13 cellular contexts compared by ENCODE assay signal in genomic region chr20:51221791-51222408, GRCh38.
DNase-seq lines count a peak whose midpoint lies in the region; ATAC-seq and TF ChIP-seq lines count a peak whose summit lies in the region.
"Had no signal": no experiment of that assay in that cellular context is flagged by ENCODE, and none has a peak within 500 bp of the region (broad histone marks: within the 10 kb centered on the region; RNA-seq: fewer than 3 reads in every experiment).

No MANE protein-coding gene starts in this region.

- H3K4me3 ChIP-seq in foreskin fibroblast (ENCODE audit: low read depth in 1 of 2, low read length in 2 of 2) (peak overlapping the region; percentile 12 to 16), transverse colon (no peak overlapping the region)
- H3K4me3 ChIP-seq: heart right ventricle, uterus had no signal

- POLR2A ChIA-PET in activated CD4-positive, alpha-beta T cell treated with anti-CD3 and anti-CD28 coated beads for 36 hours (lab: Charles Lee), result no interaction called here

- no peak for TF ChIP-seq CTCF in foreskin fibroblast (IDR thresholded peaks at IDR 0.05; ENCODE audit: low read depth, low read length)
- TF ChIP-seq CTCF in transverse colon (IDR thresholded peaks at IDR 0.05), result no peak

- peaks cover 39% of the 10 kb centered on the region for H3K27me3 ChIP-seq in transverse colon
- H3K27me3 ChIP-seq: uterus had no signal

- peaks cover 6% of the 10 kb centered on the region for H3K9me3 Mint-ChIP-seq in activated CD4-positive, alpha-beta T cell treated with anti-CD3 and anti-CD28 coated beads for 36 hours (ENCODE audit: low read depth)
- H3K9me3 Mint-ChIP-seq in activated CD4-positive, alpha-beta T cell treated with anti-CD3 and anti-CD28 coated beads, Interleukin-2, amount 10 ng/mL, durations not matched to agents 24 days and 14 days, result peaks cover 4% of the 10 kb centered on the region

- H3K27me3 Mint-ChIP-seq in activated CD4-positive, alpha-beta T cell treated with anti-CD3 and anti-CD28 coated beads for 36 hours, result peaks cover 46% of the 10 kb centered on the region
- H3K27me3 Mint-ChIP-seq in activated CD4-positive, alpha-beta T cell treated with anti-CD3 and anti-CD28 coated beads, Interleukin-2, amount 10 ng/mL, durations not matched to agents 24 days and 14 days, result peaks cover 27% of the 10 kb centered on the region

- peaks cover 0 to 8% of the 10 kb centered on the region in 2 donors for H3K9me3 ChIP-seq in transverse colon
- H3K9me3 ChIP-seq: uterus had no signal

- no peaks in the 10 kb centered on the region for H3K36me3 ChIP-seq in transverse colon
- H3K36me3 ChIP-seq: heart right ventricle, uterus had no signal

- H3K27ac ChIP-seq in transverse colon, result no peak overlapping the region
- H3K27ac ChIP-seq: heart right ventricle, uterus had no signal

- peak overlapping the region; percentile 63 for H3K27ac Mint-ChIP-seq in activated CD4-positive, alpha-beta T cell treated with anti-CD3 and anti-CD28 coated beads for 36 hours
- H3K27ac Mint-ChIP-seq in activated CD4-positive, alpha-beta T cell treated with anti-CD3 and anti-CD28 coated beads, Interleukin-2, amount 10 ng/mL, durations not matched to agents 24 days and 14 days, result no peak overlapping the region
- H3K27ac Mint-ChIP-seq: activated T-helper 1 cell treated with anti-CD3 and anti-CD28 coated beads, Interleukin-12 subunit alpha, Interleukin-12 subunit beta, Interleukin-2, Interleukin-4 antibody, amounts not matched to agents 30 ng/mL and 10 ng/mL and 1 ng/mL, durations not matched to agents 14 hours and 24 hours and 36 hours; CD4-positive, CD25-positive, alpha-beta regulatory T cell had no signal

- intact Hi-C loops in activated CD4-positive, alpha-beta T cell treated with anti-CD3 and anti-CD28 coated beads for 36 hours (cut with DNase I, micrococcal nuclease), result loop anchor here in 1 of 2 experiments (5.0 to 10.0 kb wide), 2 partner anchors 230 to 373 kb away; no protein-coding TSS in a partner anchor
- intact Hi-C loops in activated CD4-positive, alpha-beta T cell treated with anti-CD3 and anti-CD28 coated beads, Interleukin-2, amount 10 ng/mL, durations not matched to agents 24 days and 14 days (cut with micrococcal nuclease), result loop anchor here (2.0 to 10.0 kb wide), 2 partner anchors 85 to 403 kb away; no protein-coding TSS in a partner anchor
- intact Hi-C loops in transverse colon (cut with DNase I; ENCODE audit: low total_unique reads), result no loop called here

- CTCF ChIA-PET in activated CD4-positive, alpha-beta T cell treated with anti-CD3 and anti-CD28 coated beads for 36 hours (lab: Charles Lee), result interaction anchor here (0.5 to 1.7 kb wide), 7 partner anchors 8 to 234 kb away, joined by 3 to 6 read pairs (median 4); no protein-coding TSS in a partner anchor

- no peak for TF ChIP-seq EP300 in transverse colon (IDR thresholded peaks at IDR 0.05; ENCODE audit: low read depth)

- DNase-seq in activated CD4-positive, alpha-beta T cell treated with anti-CD3 and anti-CD28 coated beads for 36 hours, result peak; percentile 38
- DNase-seq in activated CD4-positive, alpha-beta T cell treated with anti-CD3 and anti-CD28 coated beads, Interleukin-2, amount 10 ng/mL, durations not matched to agents 24 days and 14 days, result no peak
- peak; percentile 21 for DNase-seq in SKM-1 (lab: John Stamatoyannopoulos, UW; ENCODE audit: unreplicated experiment)
- peak; percentile 38 to 82 for DNase-seq in foreskin fibroblast
- peak; percentile 39 for DNase-seq in transverse colon
- DNase-seq in stimulated activated naive CD4-positive, alpha-beta T cell treated with Interleukin-2 at 50 U/mL for 16 hours (lab: John Stamatoyannopoulos, UW), result no peak
- no peak for DNase-seq in NCI-H2227 (lab: John Stamatoyannopoulos, UW; ENCODE audit: unreplicated experiment)
- no peak for DNase-seq in NCI-H774 (lab: John Stamatoyannopoulos, UW)
- DNase-seq: CD4-positive, CD25-positive, alpha-beta regulatory T cell; heart right ventricle; Right ventricle myocardium superior; uterus had no signal

- peaks cover 10% of the 10 kb centered on the region for H3K4me1 Mint-ChIP-seq in activated CD4-positive, alpha-beta T cell treated with anti-CD3 and anti-CD28 coated beads for 36 hours
- H3K4me1 Mint-ChIP-seq in activated CD4-positive, alpha-beta T cell treated with anti-CD3 and anti-CD28 coated beads, Interleukin-2, amount 10 ng/mL, durations not matched to agents 24 days and 14 days, result peaks cover 5% of the 10 kb centered on the region

- no peak for TF ChIP-seq POLR2A in transverse colon (IDR thresholded peaks at IDR 0.05)

- no peaks in the 10 kb centered on the region for H3K36me3 Mint-ChIP-seq in activated CD4-positive, alpha-beta T cell treated with anti-CD3 and anti-CD28 coated beads for 36 hours (ENCODE audit: low read depth)
- H3K36me3 Mint-ChIP-seq in activated CD4-positive, alpha-beta T cell treated with anti-CD3 and anti-CD28 coated beads, Interleukin-2, amount 10 ng/mL, durations not matched to agents 24 days and 14 days (ENCODE audit: low read depth), result no peaks in the 10 kb centered on the region
- H3K36me3 Mint-ChIP-seq: CD4-positive, CD25-positive, alpha-beta regulatory T cell had no signal

- WGBS in transverse colon (ENCODE audit: low coverage in 1 of 2), 2 donors, result 28 to 40% methylated on average over 12 to 15 of the region's 15 CpGs

- in situ Hi-C loops in transverse colon (cut with MboI; ENCODE audit: low pct_ligation_motif_present in 1 of 4, low pct_unique_long_range_greater_than_20kb in 1 of 4, low sequenced_read_pairs in 3 of 4), result no loop called here

- ATAC-seq in activated CD4-positive, alpha-beta T cell treated with anti-CD3 and anti-CD28 coated beads for 36 hours, result peak; percentile 33

- H3K4me1 ChIP-seq in transverse colon, result peaks cover 0 to 4% (median 0%) of the 10 kb centered on the region in 4 donors
- H3K4me1 ChIP-seq: uterus had no signal

- peak overlapping the region; percentile 29 for H3K4me3 Mint-ChIP-seq in activated CD4-positive, alpha-beta T cell treated with anti-CD3 and anti-CD28 coated beads for 36 hours
- no peak overlapping the region for H3K4me3 Mint-ChIP-seq in activated CD4-positive, alpha-beta T cell treated with anti-CD3 and anti-CD28 coated beads, Interleukin-2, amount 10 ng/mL, durations not matched to agents 24 days and 14 days
- H3K4me3 Mint-ChIP-seq: activated T-helper 1 cell treated with anti-CD3 and anti-CD28 coated beads, Interleukin-12 subunit alpha, Interleukin-12 subunit beta, Interleukin-2, Interleukin-4 antibody, amounts not matched to agents 30 ng/mL and 10 ng/mL and 1 ng/mL, durations not matched to agents 14 hours and 24 hours and 36 hours; CD4-positive, CD25-positive, alpha-beta regulatory T cell had no signal

Comparison
In these comparisons a context has a peak if more than half of its experiments do, and no peak if none do; other contexts are left out.
1. DNase-seq: peak in activated CD4-positive, alpha-beta T cell treated with anti-CD3 and anti-CD28 coated beads for 36 hours (single experiment), SKM-1 (single experiment), foreskin fibroblast (2 of 2) and transverse colon (single experiment); none in activated CD4-positive, alpha-beta T cell treated with anti-CD3 and anti-CD28 coated beads, Interleukin-2, amount 10 ng/mL, durations not matched to agents 24 days and 14 days (single experiment), stimulated activated naive CD4-positive, alpha-beta T cell treated with Interleukin-2 at 50 U/mL for 16 hours (single experiment), NCI-H2227 (single experiment) and NCI-H774 (single experiment).
2. H3K4me3 ChIP-seq: peak in foreskin fibroblast (2 of 2); none in transverse colon (0 of 4).